Comparison of ENCODE assay signal across 27 cellular contexts in genomic region chr22:36830601-36831000, GRCh38. TPM values are rescaled to one million over a fixed set of nuclear protein-coding genes. Genes with fewer than 3 reads are reported as not detected.
"Had no signal": no experiment of that assay in that cellular context is flagged by ENCODE, and none has a peak within 500 bp of the region (broad histone marks: within the 10 kb centered on the region; RNA-seq: fewer than 3 reads in every experiment).

No MANE protein-coding gene starts in this region.

- ATAC-seq: activated CD4-positive, CD25-positive, alpha-beta regulatory T cell treated with anti-CD3 and anti-CD28 coated beads, Interleukin-2, amount 50 U/mL, for 24 hours had no signal

- DNase-seq: activated CD4-positive, alpha-beta T cell treated with anti-CD3 and anti-CD28 coated beads for 4 hours; activated CD4-positive, alpha-beta T cell treated with anti-CD3 and anti-CD28 coated beads, Interleukin-2, amount 50 U/mL, for 48 hours; activated T-cell treated with anti-CD3 and anti-CD28 coated beads for 4 hours; activated T-cell treated with anti-CD3 and anti-CD28 coated beads, Interleukin-2, amount 50 U/mL, for 48 hours; aorta; caudate nucleus; Kasumi-1; KBM-7; NCI-H1048; NCI-H1417; NCI-H1694; NCI-H2029; NCI-H2107; NCI-H2171 treated with DMSO at 0.1 percent for 48 hours; NCI-H226; NCI-H526; NCI-H774; Peyer's patch; Right ventricle myocardium superior; SJCRH30; SK-N-SH had no signal

- H3K4me1 ChIP-seq: breast epithelium, Peyer's patch, SJCRH30 had no signal

- H3K27me3 ChIP-seq: breast epithelium, Peyer's patch, SJCRH30 had no signal

- H3K4me3 ChIP-seq: breast epithelium, Peyer's patch, SJCRH30 had no signal

- H3K27ac ChIP-seq: breast epithelium, Peyer's patch, RWPE1, SJCRH30 had no signal

- H3K9me3 ChIP-seq: breast epithelium, SJCRH30, SK-N-SH had no signal

- H3K36me3 ChIP-seq: breast epithelium, Peyer's patch, SJCRH30 had no signal

RNA-seq across cellular contexts. Expression of gene PVALB, which starts 13.8 kb away (rescaled TPM):
- total RNA-seq: activated CD8-positive, alpha-beta memory T cell treated with anti-CD3 and anti-CD28 coated beads for 36 hours; aorta; NCI-H460; Peyer's patch; Right ventricle myocardium superior; T-helper 1 cell treated with Interleukin-12 subunit alpha and Interleukin-12 subunit beta and Interleukin-4 antibody, amounts not matched to agents 30 ng/mL and 1 ng/mL, for 36 hours had no signal
- polyA plus RNA-seq: aorta, SK-N-SH had no signal

RNA-seq across cellular contexts. Expression of gene NCF4, which starts 30.2 kb away (rescaled TPM):
- total RNA-seq: NCI-H460, SJCRH30 had no signal
- polyA plus RNA-seq: SK-N-SH had no signal
